Comparison of ENCODE assay signal across 1 cellular context in the genomic region with DNA sequence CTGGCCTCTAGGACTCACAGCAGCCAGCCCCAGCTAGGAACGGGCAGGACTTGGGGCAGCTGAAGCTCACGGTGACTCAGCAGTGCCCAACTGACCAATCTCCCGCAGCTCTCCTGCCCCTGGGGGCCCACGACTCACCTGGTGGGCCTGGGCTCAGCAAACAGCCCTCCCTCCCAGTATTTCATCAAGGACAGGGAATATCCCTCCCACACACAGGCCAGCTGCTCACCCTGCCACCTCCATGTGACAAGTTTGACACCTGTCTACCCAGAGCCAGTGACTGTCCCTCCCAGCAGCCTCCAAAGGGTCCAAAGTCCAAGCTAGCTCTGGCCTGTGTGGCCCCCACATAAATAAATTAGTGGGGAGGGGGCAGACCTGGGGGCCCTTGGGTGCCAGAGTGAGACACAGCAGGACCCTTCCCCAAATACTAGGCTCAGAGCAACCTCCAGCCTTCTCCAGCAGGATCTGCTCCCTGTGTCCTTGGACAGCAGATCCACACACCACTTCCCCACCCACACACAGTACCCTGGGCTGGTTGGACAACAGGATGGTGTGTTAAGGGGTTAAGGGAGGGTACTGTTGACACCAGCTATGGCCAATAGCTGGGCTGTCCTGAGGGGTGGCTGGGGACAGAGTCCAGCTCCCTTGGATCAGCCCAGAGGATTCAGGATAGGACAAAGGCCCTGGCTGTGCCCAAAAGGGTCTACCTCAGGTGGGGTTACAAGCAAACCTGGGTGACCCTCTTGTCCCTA.
TF ChIP-seq lines count a peak whose summit lies in the region.

No MANE protein-coding gene starts in this region.

TF ChIP-seq in H1, 55 proteins besides CTCF, POLR2A, EP300 and RAD21:
- TF ChIP-seq, protein P1, sequence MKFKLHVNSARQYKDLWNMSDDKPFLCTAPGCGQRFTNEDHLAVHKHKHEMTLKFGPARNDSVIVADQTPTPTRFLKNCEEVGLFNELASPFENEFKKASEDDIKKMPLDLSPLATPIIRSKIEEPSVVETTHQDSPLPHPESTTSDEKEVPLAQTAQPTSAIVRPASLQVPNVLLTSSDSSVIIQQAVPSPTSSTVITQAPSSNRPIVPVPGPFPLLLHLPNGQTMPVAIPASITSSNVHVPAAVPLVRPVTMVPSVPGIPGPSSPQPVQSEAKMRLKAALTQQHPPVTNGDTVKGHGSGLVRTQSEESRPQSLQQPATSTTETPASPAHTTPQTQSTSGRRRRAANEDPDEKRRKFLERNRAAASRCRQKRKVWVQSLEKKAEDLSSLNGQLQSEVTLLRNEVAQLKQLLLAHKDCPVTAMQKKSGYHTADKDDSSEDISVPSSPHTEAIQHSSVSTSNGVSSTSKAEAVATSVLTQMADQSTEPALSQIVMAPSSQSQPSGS (IDR thresholded peaks at IDR 0.05; ENCODE audit: low read length) = no peak
- TF ChIP-seq HDAC2 (IDR thresholded peaks at IDR 0.05; ENCODE audit: borderline replicate concordance in 1 of 2, low read depth in 2 of 2, low read length in 2 of 2) (no peak), SAP30 (IDR thresholded peaks at IDR 0.05; ENCODE audit: insufficient read depth, insufficient replicate concordance, low read length) (no peak), POU5F1 (IDR thresholded peaks at IDR 0.05; ENCODE audit: low read depth, low read length) (no peak), RBBP5 (IDR thresholded peaks at IDR 0.05; ENCODE audit: borderline replicate concordance, low read depth, low read length) (0 out of 2 replicates have a peak, but pooled peaks have one; percentile 9), JUN (IDR thresholded peaks at IDR 0.05; ENCODE audit: low read depth, low read length) (no peak), SP1 (IDR thresholded peaks at IDR 0.05; ENCODE audit: low read depth, low read length) (no peak), CEBPB (IDR thresholded peaks at IDR 0.05; ENCODE audit: low read depth, low read length) (no peak), SP4 (IDR thresholded peaks at IDR 0.05; ENCODE audit: low read length) (no peak), SIN3A (conservative IDR thresholded peaks at IDR 0.05 in 1 of 2, IDR thresholded peaks at IDR 0.05 in 1 of 2; ENCODE audit: low read depth in 1 of 2, low read length in 2 of 2) (no peak), RNF2 (IDR thresholded peaks at IDR 0.05; ENCODE audit: borderline replicate concordance, low read depth, low read length, missing control alignments, poor library complexity, severe bottlenecking) (no peak), ZNF274 (IDR thresholded peaks at IDR 0.05; ENCODE audit: borderline replicate concordance, extremely low read depth, low read length) (no peak), POLR2AphosphoS5 (IDR thresholded peaks at IDR 0.05; ENCODE audit: low read depth, low read length) (no peak), EZH2 (IDR thresholded peaks at IDR 0.05; ENCODE audit: low read depth, low read length, severe bottlenecking) (no peak), SIX5 (IDR thresholded peaks at IDR 0.05; ENCODE audit: low read depth, low read length) (no peak)
- TF ChIP-seq, protein P2, sequence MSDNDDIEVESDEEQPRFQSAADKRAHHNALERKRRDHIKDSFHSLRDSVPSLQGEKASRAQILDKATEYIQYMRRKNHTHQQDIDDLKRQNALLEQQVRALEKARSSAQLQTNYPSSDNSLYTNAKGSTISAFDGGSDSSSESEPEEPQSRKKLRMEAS (IDR thresholded peaks at IDR 0.05) = peak; percentile 33; the same call in 1 of the 2 replicates
- TF ChIP-seq, protein P3, sequence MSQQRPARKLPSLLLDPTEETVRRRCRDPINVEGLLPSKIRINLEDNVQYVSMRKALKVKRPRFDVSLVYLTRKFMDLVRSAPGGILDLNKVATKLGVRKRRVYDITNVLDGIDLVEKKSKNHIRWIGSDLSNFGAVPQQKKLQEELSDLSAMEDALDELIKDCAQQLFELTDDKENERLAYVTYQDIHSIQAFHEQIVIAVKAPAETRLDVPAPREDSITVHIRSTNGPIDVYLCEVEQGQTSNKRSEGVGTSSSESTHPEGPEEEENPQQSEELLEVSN (IDR thresholded peaks at IDR 0.05) = peak; percentile 47; the same call in 1 of the 2 replicates
